In genomic region chr9:112380771-112381181, GRCh38 we compare ENCODE assay signal across 8 cellular contexts. TPM values are rescaled to one million over a fixed set of nuclear protein-coding genes. Genes with fewer than 3 reads are reported as not detected.
DNase-seq lines count a peak whose midpoint lies in the region; TF ChIP-seq lines count a peak whose summit lies in the region.

No MANE protein-coding gene starts in this region.

- no peak overlapping the region for H4K5ac ChIP-seq in mesendoderm (ENCODE audit: low read length)

- no peak overlapping the region for H3K18ac ChIP-seq in mesendoderm (ENCODE audit: low read length)

- peak overlapping the region; percentile 72 for H3K56ac ChIP-seq in mesendoderm (ENCODE audit: low read length)

- WGBS in mesendoderm (ENCODE audit: extremely low coverage, insufficient coverage, low lambda C conversion rate), result no CpG with 5 or more reads among the region's 6 CpGs

- H3K27ac ChIP-seq in mesendoderm (ENCODE audit: low read depth, low read length), result no peak overlapping the region
- peak overlapping the region; percentile 95 for H3K27ac ChIP-seq in vagina

- H3K4me3 ChIP-seq in NT2/D1 (ENCODE audit: insufficient read length, low read depth) (peak overlapping the region; percentile 87), mesendoderm (ENCODE audit: low read length) (no peak overlapping the region), vagina (peak overlapping the region; percentile 85 to 94)

- no peak overlapping the region for H3K4ac ChIP-seq in mesendoderm (ENCODE audit: low read depth, low read length)

- no peak overlapping the region for H2AK5ac ChIP-seq in mesendoderm (ENCODE audit: low read length)

- H3K4me2 ChIP-seq in mesendoderm (ENCODE audit: low read length), result peak overlapping the region; percentile 39

- H3K27me3 ChIP-seq in NT2/D1 (ENCODE audit: insufficient read depth, insufficient read length) (no peaks in the 10 kb centered on the region), mesendoderm (ENCODE audit: insufficient read depth, low read length, poor library complexity) (no peaks in the 10 kb centered on the region), vagina (no peaks in the 10 kb centered on the region)

- H3K23ac ChIP-seq in mesendoderm (ENCODE audit: low read length), result no peak overlapping the region

- H3K9me3 ChIP-seq in NT2/D1 (ENCODE audit: insufficient read depth, low read length) (no peaks in the 10 kb centered on the region), vagina (no peaks in the 10 kb centered on the region)

- TF ChIP-seq POLR2A in vagina (IDR thresholded peaks at IDR 0.05), result no peak

- peak overlapping the region; percentile 2 for H3K9ac ChIP-seq in NT2/D1 (ENCODE audit: insufficient read length, low read depth)
- H3K9ac ChIP-seq in mesendoderm (ENCODE audit: low read length), result peak overlapping the region; percentile 62

- H3K4me1 ChIP-seq in NT2/D1 (ENCODE audit: insufficient read depth, insufficient read length) (no peaks in the 10 kb centered on the region), mesendoderm (ENCODE audit: control insufficient read depth, low read depth, low read length) (no peaks in the 10 kb centered on the region), vagina (peaks cover 50% of the 10 kb centered on the region)

- H3K36me3 ChIP-seq in NT2/D1 (ENCODE audit: insufficient read depth, insufficient read length, low read length) (peaks cover 5% of the 10 kb centered on the region), mesendoderm (ENCODE audit: control insufficient read depth, insufficient read depth, low read length) (no peaks in the 10 kb centered on the region), vagina (no peaks in the 10 kb centered on the region)

- no peaks in the 10 kb centered on the region for H3K79me1 ChIP-seq in mesendoderm (ENCODE audit: low read length)

- TF ChIP-seq CTCF in vagina (IDR thresholded peaks at IDR 0.05), result no peak

- H3K79me2 ChIP-seq in mesendoderm (ENCODE audit: control insufficient read depth, insufficient read depth, low read length), result no peaks in the 10 kb centered on the region

- H2BK5ac ChIP-seq in mesendoderm (ENCODE audit: low read length), result no peak overlapping the region

- H2BK15ac ChIP-seq in mesendoderm (replicated peaks; ENCODE audit: low read depth), result no peak overlapping the region

- intact Hi-C loops in vagina (cut with DNase I), result no loop called here

- DNase-seq in DMS79 treated with DMSO at 0.1 percent for 48 hours (lab: John Stamatoyannopoulos, UW) (peak; percentile 38), DMS79 (lab: John Stamatoyannopoulos, UW) (no peak), NT2/D1 (ENCODE audit: low read depth, low spot score) (no peak), cerebellar cortex (ENCODE audit: low spot score) (peak; percentile 17), mesendoderm (peak; percentile 9), vagina (ENCODE audit: extremely low spot score in 2 of 2) (no peak), OCI-M2 (lab: John Stamatoyannopoulos, UW; ENCODE audit: unreplicated experiment) (no peak), islet precursor cell (no peak)

- no peak overlapping the region for H2BK120ac ChIP-seq in mesendoderm (ENCODE audit: low read depth, low read length)

- H4K8ac ChIP-seq in mesendoderm (ENCODE audit: low read depth, low read length), result no peak overlapping the region

RNA-seq across cellular contexts. Expression of gene HSDL2, which starts 0.9 kb away (rescaled TPM):
- polyA plus RNA-seq in mesendoderm (2013, experiment 1 of 2), result 11.8 TPM
- polyA plus RNA-seq in mesendoderm (2013, experiment 2 of 2), result 12.6 TPM
- total RNA-seq in vagina, result 25.8 TPM

RNA-seq across cellular contexts. Expression of gene PTBP3, which starts 47.4 kb away (rescaled TPM):
- 73.2 TPM for polyA plus RNA-seq in mesendoderm (2013, experiment 1 of 2)
- 73.4 TPM for polyA plus RNA-seq in mesendoderm (2013, experiment 2 of 2)
- 58.9 TPM for total RNA-seq in vagina

Comparison
In these comparisons a context has a peak if more than half of its experiments do, and no peak if none do; other contexts are left out.
1. DNase-seq: peak in DMS79 treated with DMSO at 0.1 percent for 48 hours (single experiment), cerebellar cortex (single experiment) and mesendoderm (single experiment); none in DMS79 (single experiment), NT2/D1 (single experiment), vagina (0 of 2), OCI-M2 (single experiment) and islet precursor cell (single experiment).